Comparison of ENCODE assay signal across 7 cellular contexts in genomic region chr15:85200215-85200614, GRCh38.
DNase-seq lines count a peak whose midpoint lies in the region; ATAC-seq lines count a peak whose summit lies in the region.
"Not testable (repeated sequence)": the region's sequence is repeated elsewhere in the genome, so short reads cannot be mapped to it uniquely, and the experiment has no call there.

No MANE protein-coding gene starts in this region.

- ATAC-seq in GM18868 (IDR thresholded peaks at IDR 0.05; ENCODE audit: unreplicated experiment) = peak; percentile 98
- peak; percentile 89 for ATAC-seq in GM21447 (IDR thresholded peaks at IDR 0.05; ENCODE audit: unreplicated experiment)
- peak; percentile 80 for ATAC-seq in HG02884 (IDR thresholded peaks at IDR 0.05; ENCODE audit: unreplicated experiment)
- peak; percentile 98 for ATAC-seq in HG03354 (IDR thresholded peaks at IDR 0.05; ENCODE audit: poor library complexity, severe bottlenecking, unreplicated experiment)
- ATAC-seq in activated CD4-positive, CD25-positive, alpha-beta regulatory T cell treated with anti-CD3 and anti-CD28 coated beads, Interleukin-2, amount 50 U/mL, for 24 hours = peak; percentile 76 to 86
- ATAC-seq in Right ventricle myocardium superior (ENCODE audit: poor library complexity) = peak; percentile 96
- ATAC-seq in natural killer cell treated with Interleukin-12 subunit alpha and Interleukin-12 subunit beta and Interleukin-15 and Interleukin-18, amount 100 ng/mL, for 72 hours = peak; percentile 85 to 86

- not testable (repeated sequence) for H3K27me3 Mint-ChIP-seq in natural killer cell treated with Interleukin-12 subunit alpha and Interleukin-12 subunit beta and Interleukin-15 and Interleukin-18, amount 100 ng/mL, for 72 hours

- H3K27ac Mint-ChIP-seq in natural killer cell treated with Interleukin-12 subunit alpha and Interleukin-12 subunit beta and Interleukin-15 and Interleukin-18, amount 100 ng/mL, for 72 hours = not testable (repeated sequence)

- not testable (repeated sequence) for H3K4me3 Mint-ChIP-seq in natural killer cell treated with Interleukin-12 subunit alpha and Interleukin-12 subunit beta and Interleukin-15 and Interleukin-18, amount 100 ng/mL, for 72 hours

- not testable (repeated sequence) for H3K4me1 Mint-ChIP-seq in natural killer cell treated with Interleukin-12 subunit alpha and Interleukin-12 subunit beta and Interleukin-15 and Interleukin-18, amount 100 ng/mL, for 72 hours (ENCODE audit: low read depth in 2 of 2)

- intact Hi-C loops in Right ventricle myocardium superior (cut with DNase I) = not testable (repeated sequence)

- not testable (repeated sequence) for H3K36me3 Mint-ChIP-seq in natural killer cell treated with Interleukin-12 subunit alpha and Interleukin-12 subunit beta and Interleukin-15 and Interleukin-18, amount 100 ng/mL, for 72 hours

- DNase-seq in Right ventricle myocardium superior; natural killer cell treated with Interleukin-12 subunit alpha and Interleukin-12 subunit beta and Interleukin-15 and Interleukin-18, amount 100 ng/mL, for 72 hours (ENCODE audit: low spot score): not testable (repeated sequence)

- not testable (repeated sequence) for H3K9me3 Mint-ChIP-seq in natural killer cell treated with Interleukin-12 subunit alpha and Interleukin-12 subunit beta and Interleukin-15 and Interleukin-18, amount 100 ng/mL, for 72 hours
